Comparison of ENCODE assay signal across 4 cellular contexts in genomic region chr9:100507350-100507749, GRCh38. TPM values are rescaled to one million over a fixed set of nuclear protein-coding genes. Genes with fewer than 3 reads are reported as not detected.
"Had no signal": no experiment of that assay in that cellular context is flagged by ENCODE, and none has a peak within 500 bp of the region (broad histone marks: within the 10 kb centered on the region; RNA-seq: fewer than 3 reads in every experiment).

No MANE protein-coding gene starts in this region.

RNA-seq across cellular contexts. Expression of gene TMEFF1, which starts 34.4 kb away (rescaled TPM):
- total RNA-seq: activated CD4-positive, alpha-beta T cell treated with anti-CD3 and anti-CD28 coated beads, Interleukin-2, amount 10 ng/mL, durations not matched to agents 7 days and 5 days; ascending aorta had no signal
- polyA plus RNA-seq: naive thymus-derived CD8-positive, alpha-beta T cell; pancreas had no signal
